Comparison of ENCODE assay signal across 28 cellular contexts in the genomic region with DNA sequence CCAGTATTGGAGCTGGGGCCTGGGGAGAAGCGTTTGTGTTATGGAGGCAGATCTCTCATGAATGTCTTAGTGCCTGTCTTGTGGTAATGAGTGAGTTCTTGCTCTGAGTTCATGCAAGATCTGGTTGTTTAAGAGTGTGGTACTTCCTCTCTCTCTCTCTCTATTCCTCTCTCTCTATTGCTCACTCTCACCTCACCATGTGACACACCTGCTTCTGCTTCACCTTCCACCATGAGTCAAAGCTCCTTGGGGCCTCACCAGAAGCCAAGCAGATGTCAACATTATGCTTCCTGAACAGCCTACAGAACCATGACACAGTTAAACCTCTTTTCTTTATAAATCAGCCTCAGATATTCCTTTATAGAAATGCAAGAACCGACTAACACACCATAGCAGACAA.
"Had no signal": no experiment of that assay in that cellular context is flagged by ENCODE, and none has a peak within 500 bp of the region (broad histone marks: within the 10 kb centered on the region; RNA-seq: fewer than 3 reads in every experiment).

No MANE protein-coding gene starts in this region.

- H3K36me3 ChIP-seq: brain microvascular endothelial cell, gastroesophageal sphincter, heart right ventricle had no signal

- H3K27ac ChIP-seq: brain microvascular endothelial cell, epithelial cell of prostate, gastroesophageal sphincter, heart right ventricle had no signal

- H3K27ac Mint-ChIP-seq: activated CD4-positive, alpha-beta T cell treated with anti-CD3 and anti-CD28 coated beads, Interleukin-2, amount 10 ng/mL, durations not matched to agents 7 days and 5 days; activated naive CD8-positive, alpha-beta T cell; activated T-cell treated with anti-CD3 and anti-CD28 coated beads, Interleukin-2, amount 50 U/mL, for 24 hours; activated T-cell treated with anti-CD3 and anti-CD28 coated beads, Interleukin-2, amount 50 U/mL, for 72 hours; effector memory CD8-positive, alpha-beta T cell; T-helper 17 cell had no signal

- ATAC-seq: effector memory CD8-positive, alpha-beta T cell; gastroesophageal sphincter; heart right ventricle; T-helper 17 cell had no signal

- H3K4me1 Mint-ChIP-seq: T-helper 17 cell had no signal

- H3K27me3 Mint-ChIP-seq: T-helper 17 cell had no signal

- H3K27me3 ChIP-seq: brain microvascular endothelial cell, gastroesophageal sphincter, heart right ventricle had no signal

- H3K4me1 ChIP-seq: gastroesophageal sphincter, heart right ventricle had no signal

- DNase-seq: activated CD4-positive, alpha-beta T cell treated with anti-CD3 and anti-CD28 coated beads for 4 hours; activated CD4-positive, alpha-beta T cell treated with anti-CD3 and anti-CD28 coated beads, Interleukin-2, amount 10 ng/mL, durations not matched to agents 7 days and 5 days; activated CD4-positive, alpha-beta T cell treated with anti-CD3 and anti-CD28 coated beads, Interleukin-2, amount 50 U/mL, for 4 hours; activated CD4-positive, CD25-positive, alpha-beta regulatory T cell; activated CD4-positive, CD25-positive, alpha-beta regulatory T cell treated with anti-CD3 and anti-CD28 coated beads, Interleukin-2, amount 50 U/mL, for 72 hours; activated CD8-positive, alpha-beta memory T cell treated with anti-CD3 and anti-CD28 coated beads, Interleukin-2, amount 50 U/mL, for 48 hours; activated effector memory CD4-positive, alpha-beta T cell treated with Interleukin-2 at 50 U/mL for 16 hours; activated gamma-delta T cell treated with Interleukin-2 at 50 U/mL for 16 hours; activated naive CD4-positive, alpha-beta T cell treated with anti-CD3 and anti-CD28 coated beads, Interleukin-2, amount 50 U/mL, for 16 hours; activated naive CD4-positive, alpha-beta T cell treated with Interleukin-2 at 50 U/mL for 16 hours; activated T-cell treated with anti-CD3 and anti-CD28 coated beads for 4 hours; activated T-cell treated with anti-CD3 and anti-CD28 coated beads, Interleukin-2, amount 50 U/mL, for 24 hours; activated T-cell treated with anti-CD3 and anti-CD28 coated beads, Interleukin-2, amount 50 U/mL, for 72 hours; amniotic stem cell; anterior cingulate cortex; brain microvascular endothelial cell; caudate nucleus; cortex of kidney; dermis blood vessel endothelial cell; effector CD4-positive, alpha-beta T cell; effector memory CD8-positive, alpha-beta T cell; foreskin fibroblast; heart right ventricle; T-helper 1 cell; T-helper 17 cell had no signal

- H3K4me3 ChIP-seq: gastroesophageal sphincter, heart right ventricle had no signal

- H3K4me3 Mint-ChIP-seq: activated CD4-positive, alpha-beta T cell treated with anti-CD3 and anti-CD28 coated beads, Interleukin-2, amount 10 ng/mL, durations not matched to agents 7 days and 5 days; activated naive CD8-positive, alpha-beta T cell; activated T-cell treated with anti-CD3 and anti-CD28 coated beads, Interleukin-2, amount 50 U/mL, for 24 hours; activated T-cell treated with anti-CD3 and anti-CD28 coated beads, Interleukin-2, amount 50 U/mL, for 72 hours; effector memory CD8-positive, alpha-beta T cell; T-helper 17 cell had no signal
